Comparison of ENCODE assay signal across 8 cellular contexts in genomic region chr4:16226816-16227461, GRCh38. TPM values are rescaled to one million over a fixed set of nuclear protein-coding genes. Genes with fewer than 3 reads are reported as not detected.
DNase-seq lines count a peak whose midpoint lies in the region; ATAC-seq, FAIRE-seq and TF ChIP-seq lines count a peak whose summit lies in the region.

No MANE protein-coding gene starts in this region.

- H3K4me3 Mint-ChIP-seq in T-cell (peak overlapping the region; percentile 92 to 96 (median 94)), astrocyte (ENCODE audit: unreplicated experiment) (peak overlapping the region; percentile 96)

- H3K27me3 ChIP-seq in astrocyte (ENCODE audit: insufficient read depth, low read length): no peaks in the 10 kb centered on the region

- H3K4me3 ChIP-seq in astrocyte (ENCODE audit: insufficient read depth, low read depth, low read length): peak overlapping the region; percentile 79

- H3K4me2 ChIP-seq in astrocyte (ENCODE audit: low read length): peak overlapping the region; percentile 99

- peak overlapping the region; percentile 81 for H3K9ac ChIP-seq in astrocyte (ENCODE audit: low read length)

- H3K27ac Mint-ChIP-seq in T-cell: peak overlapping the region; percentile 94 to 97
- H3K27ac Mint-ChIP-seq in astrocyte (ENCODE audit: unreplicated experiment): peak overlapping the region; percentile 92

- H3K9me3 ChIP-seq in astrocyte (ENCODE audit: insufficient read depth, low read depth, low read length): no peaks in the 10 kb centered on the region

- TF ChIP-seq CTCF in C4-2B (conservative IDR thresholded peaks at IDR 0.05) (no peak), astrocyte (IDR thresholded peaks at IDR 0.05; ENCODE audit: insufficient read depth, low read depth, low read length) (no peak)

- H3K4me1 Mint-ChIP-seq in T-cell (peaks cover 55 to 60% (median 56%) of the 10 kb centered on the region in 3 donors), astrocyte (ENCODE audit: low read depth, unreplicated experiment) (peaks cover 22% of the 10 kb centered on the region)

- peaks cover 36% of the 10 kb centered on the region for H3K79me2 ChIP-seq in astrocyte (ENCODE audit: insufficient read depth, low read length)

- peaks cover 19% of the 10 kb centered on the region for H4K20me1 ChIP-seq in astrocyte (ENCODE audit: insufficient read depth, low read length)

- CTCF ChIA-PET in T-cell (lab: Charles Lee): interaction anchor here (1.1 to 3.3 kb wide), 2 partner anchors 13 to 22 kb away, joined by 3 to 18 read pairs; no protein-coding TSS in a partner anchor

- intact Hi-C loops in sciatic nerve (cut with DNase I): no loop called here

- peaks cover 4% of the 10 kb centered on the region for H3K4me1 ChIP-seq in astrocyte (ENCODE audit: insufficient read depth, low read length)

- FAIRE-seq in astrocyte (lab: Jason Lieb, UNC): no peak

- POLR2A ChIA-PET in T-cell (lab: Charles Lee): interaction anchor here in 1 of 2 donors (1.1 kb wide), 1 partner anchor 14 kb away, joined by 5 read pairs; no protein-coding TSS in a partner anchor

- DNase-seq in T-cell (peak in 25 of 34 experiments; percentile 4 to 39 (median 16)), astrocyte (ENCODE audit: low read depth) (peak; percentile 19), hypothalamus (lab: John Stamatoyannopoulos, UW) (peak in 42 of 51 donors; percentile 7 to 76 (median 52)), sciatic nerve (ENCODE audit: low spot score) (peak; percentile 78), SKM-1 treated with dmso at 0.1 percent for 144 hours (lab: John Stamatoyannopoulos, UW; ENCODE audit: unreplicated experiment) (no peak)

- no peaks in the 10 kb centered on the region for H3K27me3 Mint-ChIP-seq in T-cell
- no peaks in the 10 kb centered on the region for H3K27me3 Mint-ChIP-seq in astrocyte (ENCODE audit: low read depth, unreplicated experiment)

- H3K27ac ChIP-seq in C4-2B (peak overlapping the region; percentile 91), astrocyte (ENCODE audit: low read depth, low read length) (peak overlapping the region; percentile 74)

- ATAC-seq in GM19395 (IDR thresholded peaks at IDR 0.05; ENCODE audit: unreplicated experiment): peak; percentile 57
- peak; percentile 43 for ATAC-seq in HG03460 (IDR thresholded peaks at IDR 0.05; ENCODE audit: unreplicated experiment)
- ATAC-seq in T-cell (replicated peaks in 1 of 4): peak; percentile 11 to 28 (median 25)
- ATAC-seq in sciatic nerve: peak; percentile 66

- no peaks in the 10 kb centered on the region for H3K36me3 Mint-ChIP-seq in T-cell
- no peaks in the 10 kb centered on the region for H3K36me3 Mint-ChIP-seq in astrocyte (ENCODE audit: low read depth, unreplicated experiment)

- H3K36me3 ChIP-seq in astrocyte (ENCODE audit: insufficient read depth, low read length): no peaks in the 10 kb centered on the region

- peak overlapping the region; percentile 92 for H2AFZ ChIP-seq in astrocyte (ENCODE audit: low read depth, low read length)

- no peaks in the 10 kb centered on the region for H3K9me3 Mint-ChIP-seq in T-cell
- no peaks in the 10 kb centered on the region for H3K9me3 Mint-ChIP-seq in astrocyte (ENCODE audit: unreplicated experiment)

RNA-seq across cellular contexts. Expression of gene TAPT1, which starts 0.7 kb away (rescaled TPM):
- total RNA-seq in T-cell (10 to 100 TPM; 41.1 to 77.9 (median 50.3) TPM), astrocyte (25.3 and 32.5 TPM in 2 replicates), sciatic nerve (59.5 TPM)
